Comparison of ENCODE assay signal across 12 cellular contexts in genomic region chr6:101806241-101806640, GRCh38.
A peak's percentile ranks its signal among the peaks of the same experiment; 100 is the strongest.
DNase-seq lines count a peak whose midpoint lies in the region; ATAC-seq, FAIRE-seq and TF ChIP-seq lines count a peak whose summit lies in the region.
"Had no signal": no experiment of that assay in that cellular context is flagged by ENCODE, and none has a peak within 500 bp of the region (broad histone marks: within the 10 kb centered on the region; RNA-seq: fewer than 3 reads in every experiment).

No MANE protein-coding gene starts in this region.

- peak; percentile 52 for ATAC-seq in GM18868 (IDR thresholded peaks at IDR 0.05; ENCODE audit: unreplicated experiment)
- no peak for ATAC-seq in GM21825 (IDR thresholded peaks at IDR 0.05; ENCODE audit: unreplicated experiment)
- ATAC-seq: WTC11 had no signal

- H3K4me3 ChIP-seq in SJCRH30 (no peak overlapping the region), endothelial cell of umbilical vein (replicated peaks in 1 of 3; ENCODE audit: insufficient read depth in 1 of 3, low read depth in 1 of 3, low read length in 3 of 3) (no peak overlapping the region), skeletal muscle cell (ENCODE audit: low read depth, low read length) (no peak overlapping the region)

- no peak overlapping the region for H3K4me2 ChIP-seq in endothelial cell of umbilical vein (ENCODE audit: insufficient read depth, low read length)

- CTCF ChIA-PET in endothelial cell of umbilical vein (lab: Charles Lee) (no interaction called here), GM10248 (lab: Yijun Ruan, JAX) (no interaction called here)

- no peaks in the 10 kb centered on the region for H3K79me2 ChIP-seq in endothelial cell of umbilical vein (ENCODE audit: control insufficient read depth, insufficient read depth, low read length)

- intact Hi-C loops in endothelial cell of umbilical vein (cut with micrococcal nuclease), result loop anchor here (1.0 kb wide), 1 partner anchor 65 kb away; no protein-coding TSS in a partner anchor

- no peak for TF ChIP-seq POLR2A in endothelial cell of umbilical vein (IDR thresholded peaks at IDR 0.05; ENCODE audit: low read depth, low read length)

- no peaks in the 10 kb centered on the region for H3K36me3 ChIP-seq in SJCRH30
- H3K36me3 ChIP-seq in endothelial cell of umbilical vein (ENCODE audit: control insufficient read depth in 2 of 2, extremely low read depth in 1 of 2, insufficient read depth in 2 of 2, low read length in 2 of 2), result no peaks in the 10 kb centered on the region
- H3K36me3 ChIP-seq: neutrophil had no signal

- H3K9me1 ChIP-seq in endothelial cell of umbilical vein (replicated peaks; ENCODE audit: control insufficient read depth, extremely low read depth, insufficient read depth, low read length), result no peaks in the 10 kb centered on the region

- no peak for FAIRE-seq in endothelial cell of umbilical vein (lab: Jason Lieb, UNC)

- H4K20me1 ChIP-seq in endothelial cell of umbilical vein (replicated peaks; ENCODE audit: control insufficient read depth, extremely low read depth, insufficient read depth, low read length), result no peaks in the 10 kb centered on the region

- H3K9ac ChIP-seq in endothelial cell of umbilical vein (replicated peaks; ENCODE audit: extremely low read depth, insufficient read depth, low read length), result no peak overlapping the region

- H2AFZ ChIP-seq in endothelial cell of umbilical vein (ENCODE audit: low read depth, low read length), result no peak overlapping the region

- H3K27me3 ChIP-seq in SJCRH30 (no peaks in the 10 kb centered on the region), endothelial cell of umbilical vein (ENCODE audit: control insufficient read depth in 2 of 2, insufficient read depth in 2 of 2, low read length in 2 of 2) (no peaks in the 10 kb centered on the region)
- H3K27me3 ChIP-seq: neutrophil had no signal

- DNase-seq in SJCRH30 (peak in 1 of 2 experiments; percentile 44), endothelial cell of umbilical vein (ENCODE audit: low read depth, low spot score) (peak; percentile 43), skeletal muscle cell (ENCODE audit: low read depth) (peak; percentile 26), NCI-H1105 (lab: John Stamatoyannopoulos, UW) (no peak), GM10248 (ENCODE audit: extremely low spot score) (no peak), SIG-M5 treated with dmso at 0.1 percent for 504 hours (lab: John Stamatoyannopoulos, UW; ENCODE audit: unreplicated experiment) (no peak)
- DNase-seq: activated naive CD4-positive, alpha-beta T cell; cerebellar nuclear complex had no signal

- POLR2A ChIA-PET in endothelial cell of umbilical vein (lab: Charles Lee) (no interaction called here), GM10248 (lab: Yijun Ruan, JAX) (no interaction called here)

- H3K4me1 ChIP-seq in SJCRH30, result peaks cover 8% of the 10 kb centered on the region
- H3K4me1 ChIP-seq in endothelial cell of umbilical vein (ENCODE audit: control insufficient read depth, extremely low read depth, insufficient read depth, low read length), result peaks cover 6% of the 10 kb centered on the region

- no TSS peak for BruUV-seq in endothelial cell of umbilical vein (replicated peaks; lab: Mats Ljungman, UMichigan)

- dilution Hi-C loops in endothelial cell of umbilical vein (cut with MboI; ENCODE audit: extremely low pct_ligation_motif_present, low sequenced_read_pairs), result no loop called here

- TF ChIP-seq CTCF in endothelial cell of umbilical vein (IDR thresholded peaks at IDR 0.05; ENCODE audit: extremely low read depth in 1 of 2, insufficient read depth in 1 of 2, low read depth in 1 of 2, low read length in 2 of 2) (no peak), GM10248 (IDR thresholded peaks at IDR 0.05; ENCODE audit: control extremely low read depth, extremely low read depth, low read depth, missing control alignments) (no peak)

- H3K27ac ChIP-seq in SJCRH30, result peak overlapping the region; percentile 30
- no peak overlapping the region for H3K27ac ChIP-seq in endothelial cell of umbilical vein (ENCODE audit: insufficient read depth, low read depth, low read length)
- H3K27ac ChIP-seq: neutrophil had no signal

- H3K9me3 ChIP-seq in SJCRH30 (replicated peaks), result no peaks in the 10 kb centered on the region
- H3K9me3 ChIP-seq in endothelial cell of umbilical vein (replicated peaks; ENCODE audit: control insufficient read depth, insufficient read depth, low read length), result no peaks in the 10 kb centered on the region
- H3K9me3 ChIP-seq: neutrophil had no signal

TF ChIP-seq in endothelial cell of umbilical vein, 7 proteins besides CTCF, POLR2A, EP300 and RAD21:
- TF ChIP-seq JUN (IDR thresholded peaks at IDR 0.05; ENCODE audit: borderline replicate concordance, insufficient read depth, insufficient read length, low read depth), result no peak
- TF ChIP-seq EZH2 (IDR thresholded peaks at IDR 0.05; ENCODE audit: borderline replicate concordance, low read depth, low read length, severe bottlenecking), result no peak
- peak; percentile 60 for TF ChIP-seq GATA2 (IDR thresholded peaks at IDR 0.05; ENCODE audit: insufficient read depth, insufficient read length, low read depth, low read length)
- peak; percentile 40 for TF ChIP-seq FOS (IDR thresholded peaks at IDR 0.05; ENCODE audit: borderline replicate concordance, insufficient read depth, low read length)
- no peak for TF ChIP-seq POLR2AphosphoS5 (IDR thresholded peaks at IDR 0.05; ENCODE audit: insufficient read depth, low read depth, low read length)
- TF ChIP-seq MAX (IDR thresholded peaks at IDR 0.05; ENCODE audit: insufficient read depth, insufficient read length), result no peak
- no peak for TF ChIP-seq MYC (IDR thresholded peaks at IDR 0.05; ENCODE audit: low read depth, low read length)

Comparison
In these comparisons a context has a peak if more than half of its experiments do, and no peak if none do; other contexts are left out.
1. DNase-seq: peak in endothelial cell of umbilical vein (single experiment) and skeletal muscle cell (single experiment); none in NCI-H1105 (single experiment), GM10248 (single experiment) and SIG-M5 treated with dmso at 0.1 percent for 504 hours (single experiment).